In genomic region chr5:150154618-150155134, GRCh38 we compare ENCODE assay signal across 11 cellular contexts. TPM values are rescaled to one million over a fixed set of nuclear protein-coding genes. Genes with fewer than 3 reads are reported as not detected.
DNase-seq lines count a peak whose midpoint lies in the region; ATAC-seq and TF ChIP-seq lines count a peak whose summit lies in the region.
"Had no signal": no experiment of that assay in that cellular context is flagged by ENCODE, and none has a peak within 500 bp of the region (broad histone marks: within the 10 kb centered on the region; RNA-seq: fewer than 3 reads in every experiment).

No MANE protein-coding gene starts in this region.

- H3K9ac ChIP-seq in muscle layer of colon (ENCODE audit: low read length): peak overlapping the region; percentile 61

- H3K27me3 Mint-ChIP-seq in activated naive CD4-positive, alpha-beta T cell treated with anti-CD3 and anti-CD28 coated beads, Interleukin-2, amount 50 U/mL, for 24 hours: peaks cover 6% of the 10 kb centered on the region

- peaks cover 5% of the 10 kb centered on the region for H3K4me1 Mint-ChIP-seq in activated naive CD4-positive, alpha-beta T cell treated with anti-CD3 and anti-CD28 coated beads, Interleukin-2, amount 50 U/mL, for 24 hours

- no peak for TF ChIP-seq CTCF in upper lobe of right lung (IDR thresholded peaks at IDR 0.05)
- TF ChIP-seq CTCF in GM10248 (IDR thresholded peaks at IDR 0.05; ENCODE audit: control extremely low read depth, extremely low read depth, low read depth, missing control alignments): no peak

- no peaks in the 10 kb centered on the region for H3K36me3 Mint-ChIP-seq in activated naive CD4-positive, alpha-beta T cell treated with anti-CD3 and anti-CD28 coated beads, Interleukin-2, amount 50 U/mL, for 24 hours

- H3K27me3 ChIP-seq in muscle layer of colon (ENCODE audit: control insufficient read depth in 1 of 2, insufficient read depth in 2 of 2, low read length in 2 of 2) (no peaks in the 10 kb centered on the region), upper lobe of right lung (peaks cover 6% of the 10 kb centered on the region)

- no peaks in the 10 kb centered on the region for H3K36me3 ChIP-seq in muscle layer of colon (ENCODE audit: insufficient read depth, low read length)
- peaks cover 5% of the 10 kb centered on the region for H3K36me3 ChIP-seq in upper lobe of right lung

- H3K27ac ChIP-seq in caudate nucleus (ENCODE audit: low read depth, low read length): peak overlapping the region; percentile 37
- peak overlapping the region; percentile 24 for H3K27ac ChIP-seq in muscle layer of colon (ENCODE audit: low read depth, low read length)
- peak overlapping the region; percentile 77 for H3K27ac ChIP-seq in upper lobe of right lung
- H3K27ac ChIP-seq: epithelial cell of prostate had no signal

- no peak overlapping the region for H3K27ac Mint-ChIP-seq in activated naive CD4-positive, alpha-beta T cell treated with anti-CD3 and anti-CD28 coated beads, Interleukin-2, amount 50 U/mL, for 24 hours

- ATAC-seq in upper lobe of right lung: no peak

- intact Hi-C loops in upper lobe of right lung (cut with DNase I): no loop called here

- H3K4me3 ChIP-seq in muscle layer of colon (ENCODE audit: low read depth in 1 of 2, low read length in 2 of 2) (peak overlapping the region; percentile 49 to 72), upper lobe of right lung (peak overlapping the region; percentile 56)

- DNase-seq in activated naive CD4-positive, alpha-beta T cell (lab: John Stamatoyannopoulos, UW): no peak
- DNase-seq in caudate nucleus (lab: John Stamatoyannopoulos, UW) (no peak), upper lobe of right lung (no peak), GM10248 (ENCODE audit: extremely low spot score) (no peak), NCI-H2029 (lab: John Stamatoyannopoulos, UW) (no peak), NCI-H2171 (lab: John Stamatoyannopoulos, UW) (no peak)
- DNase-seq: NCI-H510A had no signal

- H3K4me1 ChIP-seq in muscle layer of colon (ENCODE audit: insufficient read depth, low read length) (peaks cover 28% of the 10 kb centered on the region), upper lobe of right lung (no peaks in the 10 kb centered on the region)

- no peaks in the 10 kb centered on the region for H3K9me3 ChIP-seq in muscle layer of colon (ENCODE audit: low read length)
- no peaks in the 10 kb centered on the region for H3K9me3 ChIP-seq in upper lobe of right lung

- H3K4me3 Mint-ChIP-seq in activated naive CD4-positive, alpha-beta T cell treated with anti-CD3 and anti-CD28 coated beads, Interleukin-2, amount 50 U/mL, for 24 hours: peak overlapping the region; percentile 72

- POLR2A ChIA-PET in GM10248 (lab: Yijun Ruan, JAX): no interaction called here

- no peaks in the 10 kb centered on the region for H3K9me3 Mint-ChIP-seq in activated naive CD4-positive, alpha-beta T cell treated with anti-CD3 and anti-CD28 coated beads, Interleukin-2, amount 50 U/mL, for 24 hours

- CTCF ChIA-PET in GM10248 (lab: Yijun Ruan, JAX): interaction anchor here (1.3 to 2.0 kb wide), 3 partner anchors 9 to 24 kb away, joined by 3 to 8 read pairs (median 4); no protein-coding TSS in a partner anchor

RNA-seq across cellular contexts. Expression of gene PDGFRB, which starts 1.0 kb away (rescaled TPM):
- total RNA-seq in upper lobe of right lung: 120 TPM

RNA-seq across cellular contexts. Expression of gene CDX1, which starts 11.9 kb away (rescaled TPM):
- total RNA-seq in upper lobe of right lung: not detected
- total RNA-seq: renal cortical epithelial cell had no signal

RNA-seq across cellular contexts. Expression of gene SLC6A7, which starts 35.2 kb away (rescaled TPM):
- not detected for total RNA-seq in upper lobe of right lung
- total RNA-seq: renal cortical epithelial cell had no signal

Comparison
In these comparisons a context has a peak if more than half of its experiments do, and no peak if none do; other contexts are left out.
1. H3K27ac ChIP-seq: peak in every context shown above with its lines; median percentile 77 in upper lobe of right lung; 37 in caudate nucleus; 24 in muscle layer of colon.